21 cellular contexts compared by ENCODE assay signal in genomic region chr17:74935048-74935447, GRCh38. TPM values are rescaled to one million over a fixed set of nuclear protein-coding genes. Genes with fewer than 3 reads are reported as not detected.
"Had no signal": no experiment of that assay in that cellular context is flagged by ENCODE, and none has a peak within 500 bp of the region (broad histone marks: within the 10 kb centered on the region; RNA-seq: fewer than 3 reads in every experiment).

No MANE protein-coding gene starts in this region.

- H3K36me3 ChIP-seq: prostate gland, thyroid gland had no signal

- H3K9me3 ChIP-seq: prostate gland, thyroid gland had no signal

- H3K4me3 Mint-ChIP-seq: activated CD4-positive, alpha-beta T cell treated with anti-CD3 and anti-CD28 coated beads for 36 hours had no signal

- H3K4me3 ChIP-seq: prostate gland, thyroid gland had no signal

- H3K36me3 Mint-ChIP-seq: activated naive CD4-positive, alpha-beta T cell treated with anti-CD3 and anti-CD28 coated beads, Interleukin-2, amount 50 U/mL, for 72 hours had no signal

- ATAC-seq: activated CD4-positive, alpha-beta T cell treated with anti-CD3 and anti-CD28 coated beads for 36 hours; activated naive CD4-positive, alpha-beta T cell treated with anti-CD3 and anti-CD28 coated beads, Interleukin-2, amount 50 U/mL, for 72 hours; left ventricle myocardium superior had no signal

- H3K9me3 Mint-ChIP-seq: activated naive CD4-positive, alpha-beta T cell treated with anti-CD3 and anti-CD28 coated beads, Interleukin-2, amount 50 U/mL, for 72 hours had no signal

- H3K27ac ChIP-seq: prostate gland, thyroid gland had no signal

- H3K27ac Mint-ChIP-seq: activated CD4-positive, alpha-beta T cell treated with anti-CD3 and anti-CD28 coated beads for 36 hours; activated naive CD4-positive, alpha-beta T cell treated with anti-CD3 and anti-CD28 coated beads, Interleukin-2, amount 50 U/mL, for 72 hours had no signal

- H3K4me1 ChIP-seq: prostate gland had no signal

- DNase-seq: activated CD4-positive, alpha-beta T cell treated with anti-CD3 and anti-CD28 coated beads for 36 hours; activated CD4-positive, alpha-beta T cell treated with anti-CD3 and anti-CD28 coated beads, Interleukin-2, amount 50 U/mL, for 48 hours; activated gamma-delta T cell treated with Interleukin-2 at 50 U/mL for 16 hours; amniotic stem cell; effector memory CD4-positive, alpha-beta T cell; foreskin fibroblast; right cardiac atrium; stimulated activated CD4-positive, alpha-beta T cell treated with anti-CD3 and anti-CD28 coated beads, Interleukin-2, amount 100 ng/mL, for 24 hours; stimulated activated naive CD4-positive, alpha-beta T cell treated with Interleukin-2 at 50 U/mL for 16 hours; T-helper 2 cell; thyroid gland had no signal

- H3K4me1 Mint-ChIP-seq: activated CD4-positive, alpha-beta T cell treated with anti-CD3 and anti-CD28 coated beads for 36 hours had no signal

RNA-seq across cellular contexts. Expression of gene OTOP3, which starts 0.7 kb away (rescaled TPM):
- total RNA-seq: activated CD4-positive, alpha-beta T cell treated with anti-CD3 and anti-CD28 coated beads for 36 hours; activated naive CD4-positive, alpha-beta T cell treated with anti-CD3 and anti-CD28 coated beads, Interleukin-2, amount 50 U/mL, for 72 hours; cerebellum; left ventricle myocardium superior; myocyte; osteoblast; prostate gland; right cardiac atrium; skeletal muscle tissue; subcutaneous adipose tissue; thyroid gland; ureter had no signal
- polyA plus RNA-seq: neural cell, right cardiac atrium had no signal

RNA-seq across cellular contexts. Expression of gene OTOP2, which starts 11.0 kb away (rescaled TPM):
- total RNA-seq: activated CD4-positive, alpha-beta T cell treated with anti-CD3 and anti-CD28 coated beads for 36 hours; activated naive CD4-positive, alpha-beta T cell treated with anti-CD3 and anti-CD28 coated beads, Interleukin-2, amount 50 U/mL, for 72 hours; cerebellum; left ventricle myocardium superior; myocyte; osteoblast; right cardiac atrium; skeletal muscle tissue; thyroid gland; ureter had no signal
- polyA plus RNA-seq: neural cell, right cardiac atrium had no signal

RNA-seq across cellular contexts. Expression of gene USH1G, which starts 12.0 kb away (rescaled TPM):
- total RNA-seq: activated CD4-positive, alpha-beta T cell treated with anti-CD3 and anti-CD28 coated beads for 36 hours; activated naive CD4-positive, alpha-beta T cell treated with anti-CD3 and anti-CD28 coated beads, Interleukin-2, amount 50 U/mL, for 72 hours; cerebellum; left ventricle myocardium superior; myocyte; osteoblast; subcutaneous adipose tissue; thyroid gland had no signal
- polyA plus RNA-seq: neural cell had no signal

RNA-seq across cellular contexts. Expression of gene FADS6, which starts 41.6 kb away (rescaled TPM):
- total RNA-seq: activated CD4-positive, alpha-beta T cell treated with anti-CD3 and anti-CD28 coated beads for 36 hours; activated naive CD4-positive, alpha-beta T cell treated with anti-CD3 and anti-CD28 coated beads, Interleukin-2, amount 50 U/mL, for 72 hours; left ventricle myocardium superior; myocyte; osteoblast; prostate gland; right cardiac atrium; skeletal muscle tissue; thyroid gland had no signal
- polyA plus RNA-seq: neural cell had no signal
